In genomic region chr13:48750588-48751383, GRCh38 we compare ENCODE assay signal across 12 cellular contexts.
DNase-seq lines count a peak whose midpoint lies in the region; ATAC-seq and TF ChIP-seq lines count a peak whose summit lies in the region.
"Had no signal": no experiment of that assay in that cellular context is flagged by ENCODE, and none has a peak within 500 bp of the region (broad histone marks: within the 10 kb centered on the region; RNA-seq: fewer than 3 reads in every experiment).

No MANE protein-coding gene starts in this region.

- H3K27me3 Mint-ChIP-seq in activated T-helper 17 cell treated with anti-CD3 and anti-CD28 coated beads, Interleukin-2, amount 50 U/mL, for 72 hours, result no peaks in the 10 kb centered on the region
- no peaks in the 10 kb centered on the region for H3K27me3 Mint-ChIP-seq in activated T-helper 1 cell treated with anti-CD3 and anti-CD28 coated beads, Interleukin-12 subunit alpha, Interleukin-12 subunit beta, Interleukin-2, Interleukin-4 antibody, amounts not matched to agents 30 ng/mL and 10 ng/mL and 1 ng/mL, durations not matched to agents 14 hours and 24 hours and 36 hours (ENCODE audit: insufficient read depth)

- in situ Hi-C loops in HAP-1 (cut with MboI; ENCODE audit: low sequenced_read_pairs), result loop anchor here (25.0 kb wide), 2 partner anchors 638 to 1913 kb away; no protein-coding TSS in a partner anchor

- H3K9me3 Mint-ChIP-seq in activated T-helper 17 cell treated with anti-CD3 and anti-CD28 coated beads, Interleukin-2, amount 50 U/mL, for 72 hours, result no peaks in the 10 kb centered on the region
- H3K9me3 Mint-ChIP-seq in activated T-helper 1 cell treated with anti-CD3 and anti-CD28 coated beads, Interleukin-12 subunit alpha, Interleukin-12 subunit beta, Interleukin-2, Interleukin-4 antibody, amounts not matched to agents 30 ng/mL and 10 ng/mL and 1 ng/mL, durations not matched to agents 14 hours and 24 hours and 36 hours, result peaks cover 10% of the 10 kb centered on the region

- H3K4me1 ChIP-seq in fibroblast of lung (ENCODE audit: control insufficient read depth, extremely low read depth, insufficient read depth, low read length) (peaks cover 11% of the 10 kb centered on the region), mucosa of descending colon (ENCODE audit: low read depth) (peaks cover 6% of the 10 kb centered on the region), tibial artery (peaks cover 0 to 24% (median 14%) of the 10 kb centered on the region in 4 donors), HAP-1 (peaks cover 14% of the 10 kb centered on the region)

- H2AFZ ChIP-seq in fibroblast of lung (ENCODE audit: low read length), result no peak overlapping the region

- ATAC-seq in activated T-helper 17 cell treated with anti-CD3 and anti-CD28 coated beads, Interleukin-2, amount 50 U/mL, for 72 hours (replicated peaks), result no peak
- peak; percentile 36 for ATAC-seq in mucosa of descending colon

- TF ChIP-seq CTCF in fibroblast of lung (conservative IDR thresholded peaks at IDR 0.05 in 1 of 2, IDR thresholded peaks at IDR 0.05 in 1 of 2; ENCODE audit: low read depth in 1 of 2, low read length in 2 of 2) (peak in 1 of 2 donors; percentile 22), mucosa of descending colon (IDR thresholded peaks at IDR 0.05) (no peak), tibial artery (IDR thresholded peaks at IDR 0.05) (peak in 1 of 2 experiments; percentile 14)

- peaks cover 21% of the 10 kb centered on the region for H3K4me1 Mint-ChIP-seq in activated T-helper 17 cell treated with anti-CD3 and anti-CD28 coated beads, Interleukin-2, amount 50 U/mL, for 72 hours
- H3K4me1 Mint-ChIP-seq in activated T-helper 1 cell treated with anti-CD3 and anti-CD28 coated beads, Interleukin-12 subunit alpha, Interleukin-12 subunit beta, Interleukin-2, Interleukin-4 antibody, amounts not matched to agents 30 ng/mL and 10 ng/mL and 1 ng/mL, durations not matched to agents 14 hours and 24 hours and 36 hours (ENCODE audit: low read depth), result peaks cover 16% of the 10 kb centered on the region

- no peak overlapping the region for H3K4me2 ChIP-seq in fibroblast of lung (ENCODE audit: extremely low read depth, insufficient read depth, low read length)

- H4K20me1 ChIP-seq in fibroblast of lung (ENCODE audit: control insufficient read depth, extremely low read depth, insufficient read depth, low read length), result no peaks in the 10 kb centered on the region

- H3K4me3 ChIP-seq in fibroblast of lung (replicated peaks in 1 of 4; ENCODE audit: control extremely low read depth in 1 of 4, insufficient read depth in 1 of 4, low read depth in 3 of 4, low read length in 4 of 4) (no peak overlapping the region), mucosa of descending colon (no peak overlapping the region), tibial artery (no peak overlapping the region), HAP-1 (no peak overlapping the region)

- peaks cover 7% of the 10 kb centered on the region for H3K36me3 Mint-ChIP-seq in activated T-helper 17 cell treated with anti-CD3 and anti-CD28 coated beads, Interleukin-2, amount 50 U/mL, for 72 hours (ENCODE audit: low read depth)
- no peaks in the 10 kb centered on the region for H3K36me3 Mint-ChIP-seq in activated T-helper 1 cell treated with anti-CD3 and anti-CD28 coated beads, Interleukin-12 subunit alpha, Interleukin-12 subunit beta, Interleukin-2, Interleukin-4 antibody, amounts not matched to agents 30 ng/mL and 10 ng/mL and 1 ng/mL, durations not matched to agents 14 hours and 24 hours and 36 hours (ENCODE audit: low read depth)

- H3K9me3 ChIP-seq in fibroblast of lung (ENCODE audit: control insufficient read depth, insufficient read depth, low read depth, low read length) (no peaks in the 10 kb centered on the region), mucosa of descending colon (no peaks in the 10 kb centered on the region), tibial artery (no peaks in the 10 kb centered on the region), HAP-1 (no peaks in the 10 kb centered on the region)

- peak overlapping the region; percentile 60 for H3K4me3 Mint-ChIP-seq in activated T-helper 17 cell treated with anti-CD3 and anti-CD28 coated beads, Interleukin-2, amount 50 U/mL, for 72 hours
- no peak overlapping the region for H3K4me3 Mint-ChIP-seq in activated T-helper 1 cell treated with anti-CD3 and anti-CD28 coated beads, Interleukin-12 subunit alpha, Interleukin-12 subunit beta, Interleukin-2, Interleukin-4 antibody, amounts not matched to agents 30 ng/mL and 10 ng/mL and 1 ng/mL, durations not matched to agents 14 hours and 24 hours and 36 hours
- H3K4me3 Mint-ChIP-seq: memory B cell had no signal

- H3K27me3 ChIP-seq in fibroblast of lung (ENCODE audit: control insufficient read depth, insufficient read depth, low read length) (no peaks in the 10 kb centered on the region), tibial artery (no peaks in the 10 kb centered on the region), HAP-1 (ENCODE audit: low read depth) (no peaks in the 10 kb centered on the region)

- no peak overlapping the region for H3K9ac ChIP-seq in fibroblast of lung (ENCODE audit: insufficient read depth, low read length)

- peak overlapping the region; percentile 90 for H3K27ac Mint-ChIP-seq in activated T-helper 17 cell treated with anti-CD3 and anti-CD28 coated beads, Interleukin-2, amount 50 U/mL, for 72 hours
- no peak overlapping the region for H3K27ac Mint-ChIP-seq in activated T-helper 1 cell treated with anti-CD3 and anti-CD28 coated beads, Interleukin-12 subunit alpha, Interleukin-12 subunit beta, Interleukin-2, Interleukin-4 antibody, amounts not matched to agents 30 ng/mL and 10 ng/mL and 1 ng/mL, durations not matched to agents 14 hours and 24 hours and 36 hours
- H3K27ac Mint-ChIP-seq: memory B cell had no signal

- H3K27ac ChIP-seq in fibroblast of lung (ENCODE audit: insufficient read depth, low read length) (no peak overlapping the region), tibial artery (peak overlapping the region; percentile 57 to 61)

- H3K36me3 ChIP-seq in fibroblast of lung (ENCODE audit: control insufficient read depth, insufficient read depth, low read length), result no peaks in the 10 kb centered on the region
- no peaks in the 10 kb centered on the region for H3K36me3 ChIP-seq in mucosa of descending colon (ENCODE audit: low read depth)
- H3K36me3 ChIP-seq in tibial artery, result no peaks in the 10 kb centered on the region
- H3K36me3 ChIP-seq in HAP-1 (replicated peaks), result no peaks in the 10 kb centered on the region

- peak; percentile 25 to 63 for DNase-seq in fibroblast of lung (ENCODE audit: low read depth in 2 of 2)
- DNase-seq in mucosa of descending colon, result no peak
- peak; percentile 66 to 74 for DNase-seq in tibial artery
- no peak for DNase-seq in HAP-1 (ENCODE audit: low spot score in 2 of 2)
- DNase-seq in activated T-helper 1 cell treated with anti-CD3 and anti-CD28 coated beads, Interleukin-12 subunit alpha, Interleukin-12 subunit beta, Interleukin-2, Interleukin-4 antibody, amounts not matched to agents 30 ng/mL and 10 ng/mL and 1 ng/mL, durations not matched to agents 14 hours and 24 hours and 36 hours (ENCODE audit: low spot score), result no peak
- no peak for DNase-seq in NCI-H1105 treated with DMSO at 0.1 percent for 48 hours (lab: John Stamatoyannopoulos, UW)
- no peak for DNase-seq in NAMALWA (ENCODE audit: low spot score)
- DNase-seq: DMS53; NCI-H2081; stimulated activated naive CD4-positive, alpha-beta T cell treated with Interleukin-2 at 50 U/mL for 16 hours had no signal

- intact Hi-C loops in mucosa of descending colon (cut with DNase I, micrococcal nuclease), result no loop called here
- intact Hi-C loops in tibial artery (cut with DNase I; ENCODE audit: low total_unique reads), result no loop called here
- intact Hi-C loops in activated T-helper 1 cell treated with anti-CD3 and anti-CD28 coated beads, Interleukin-12 subunit alpha, Interleukin-12 subunit beta, Interleukin-2, Interleukin-4 antibody, amounts not matched to agents 30 ng/mL and 10 ng/mL and 1 ng/mL, durations not matched to agents 14 hours and 24 hours and 36 hours (cut with micrococcal nuclease), result no loop called here

- no peaks in the 10 kb centered on the region for H3K79me2 ChIP-seq in fibroblast of lung (ENCODE audit: control insufficient read depth, insufficient read depth, low read length)

Comparison
In these comparisons a context has a peak if more than half of its experiments do, and no peak if none do; other contexts are left out.
1. DNase-seq: peak in fibroblast of lung (2 of 2) and tibial artery (2 of 2); none in mucosa of descending colon (0 of 3), HAP-1 (0 of 2), activated T-helper 1 cell treated with anti-CD3 and anti-CD28 coated beads, Interleukin-12 subunit alpha, Interleukin-12 subunit beta, Interleukin-2, Interleukin-4 antibody, amounts not matched to agents 30 ng/mL and 10 ng/mL and 1 ng/mL, durations not matched to agents 14 hours and 24 hours and 36 hours (single experiment), NCI-H1105 treated with DMSO at 0.1 percent for 48 hours (single experiment) and NAMALWA (single experiment).